In the genomic region with DNA sequence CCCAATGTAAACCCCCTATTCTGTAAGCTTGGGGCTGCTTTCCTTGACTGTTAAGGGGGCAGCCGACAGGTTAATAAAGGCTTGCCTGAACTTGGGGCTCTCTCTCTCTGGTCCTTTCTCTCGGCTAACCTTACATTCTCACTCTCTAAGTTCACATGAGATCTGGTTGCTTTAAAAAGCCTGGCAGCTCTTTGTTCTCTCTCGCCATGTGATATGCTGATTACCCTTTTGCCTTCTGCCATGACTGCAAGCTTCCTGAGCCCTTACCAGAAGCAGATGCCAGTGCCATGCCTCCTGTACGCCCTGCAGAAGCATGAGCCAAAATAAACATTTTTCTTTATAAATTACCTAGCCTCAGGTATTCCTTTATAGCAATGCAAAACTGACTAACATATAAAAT, we compare ENCODE assay signal across 14 cellular contexts. TPM values are rescaled to one million over a fixed set of nuclear protein-coding genes. Genes with fewer than 3 reads are reported as not detected.
"Had no signal": no experiment of that assay in that cellular context is flagged by ENCODE, and none has a peak within 500 bp of the region (broad histone marks: within the 10 kb centered on the region; RNA-seq: fewer than 3 reads in every experiment).

No MANE protein-coding gene starts in this region.

RNA-seq across cellular contexts. Expression of a gene that starts 5.5 kb away (rescaled TPM):
- total RNA-seq: activated B cell treated with CpG ODN at 0.5 μM for 24 hours; activated CD4-positive, alpha-beta memory T cell treated with anti-CD3 and anti-CD28 coated beads for 36 hours; activated CD4-positive, alpha-beta memory T cell treated with anti-CD3 and anti-CD28 coated beads, Interleukin-2, amount 10 ng/mL, durations not matched to agents 7 days and 5 days; activated CD4-positive, alpha-beta T cell treated with anti-CD3 and anti-CD28 coated beads for 36 hours; activated CD4-positive, alpha-beta T cell treated with anti-CD3 and anti-CD28 coated beads, Interleukin-2, amount 10 ng/mL, durations not matched to agents 24 days and 14 days; activated CD4-positive, alpha-beta T cell treated with anti-CD3 and anti-CD28 coated beads, Interleukin-2, amount 10 ng/mL, durations not matched to agents 7 days and 5 days; activated CD8-positive, alpha-beta memory T cell treated with anti-CD3 and anti-CD28 coated beads for 36 hours; activated CD8-positive, alpha-beta T cell treated with anti-CD3 and anti-CD28 coated beads for 36 hours; activated CD8-positive, alpha-beta T cell treated with anti-CD3 and anti-CD28 coated beads, Interleukin-2, amount 10 ng/mL, durations not matched to agents 7 days and 5 days; T-cell; T-helper 1 cell treated with Interleukin-12 subunit alpha and Interleukin-12 subunit beta and Interleukin-4 antibody, amounts not matched to agents 30 ng/mL and 1 ng/mL, for 36 hours; T-helper 17 cell; T-helper 2 cell treated with Interferon-gamma antibody and Interleukin-4, amounts not matched to agents 100 ng/mL and 5 ng/mL, for 36 hours had no signal

RNA-seq across cellular contexts. Expression of a gene that starts 32.0 kb away (rescaled TPM):
- total RNA-seq: activated B cell treated with CpG ODN at 0.5 μM for 24 hours; activated CD4-positive, alpha-beta memory T cell treated with anti-CD3 and anti-CD28 coated beads for 36 hours; activated CD4-positive, alpha-beta memory T cell treated with anti-CD3 and anti-CD28 coated beads, Interleukin-2, amount 10 ng/mL, durations not matched to agents 7 days and 5 days; activated CD4-positive, alpha-beta T cell treated with anti-CD3 and anti-CD28 coated beads for 36 hours; activated CD4-positive, alpha-beta T cell treated with anti-CD3 and anti-CD28 coated beads, Interleukin-2, amount 10 ng/mL, durations not matched to agents 24 days and 14 days; activated CD4-positive, alpha-beta T cell treated with anti-CD3 and anti-CD28 coated beads, Interleukin-2, amount 10 ng/mL, durations not matched to agents 7 days and 5 days; activated CD8-positive, alpha-beta memory T cell treated with anti-CD3 and anti-CD28 coated beads for 36 hours; activated CD8-positive, alpha-beta memory T cell treated with anti-CD3 and anti-CD28 coated beads, Interleukin-2, amount 10 ng/mL, durations not matched to agents 7 days and 5 days; activated CD8-positive, alpha-beta T cell treated with anti-CD3 and anti-CD28 coated beads for 36 hours; activated CD8-positive, alpha-beta T cell treated with anti-CD3 and anti-CD28 coated beads, Interleukin-2, amount 10 ng/mL, durations not matched to agents 7 days and 5 days; T-cell; T-helper 1 cell treated with Interleukin-12 subunit alpha and Interleukin-12 subunit beta and Interleukin-4 antibody, amounts not matched to agents 30 ng/mL and 1 ng/mL, for 36 hours; T-helper 17 cell; T-helper 2 cell treated with Interferon-gamma antibody and Interleukin-4, amounts not matched to agents 100 ng/mL and 5 ng/mL, for 36 hours had no signal

RNA-seq across cellular contexts. Expression of a gene that starts 39.9 kb away (rescaled TPM):
- total RNA-seq: activated CD4-positive, alpha-beta memory T cell treated with anti-CD3 and anti-CD28 coated beads, Interleukin-2, amount 10 ng/mL, durations not matched to agents 7 days and 5 days; activated CD4-positive, alpha-beta T cell treated with anti-CD3 and anti-CD28 coated beads for 36 hours; activated CD4-positive, alpha-beta T cell treated with anti-CD3 and anti-CD28 coated beads, Interleukin-2, amount 10 ng/mL, durations not matched to agents 24 days and 14 days; activated CD8-positive, alpha-beta T cell treated with anti-CD3 and anti-CD28 coated beads for 36 hours; activated CD8-positive, alpha-beta T cell treated with anti-CD3 and anti-CD28 coated beads, Interleukin-2, amount 10 ng/mL, durations not matched to agents 7 days and 5 days; T-cell; T-helper 17 cell; T-helper 2 cell treated with Interferon-gamma antibody and Interleukin-4, amounts not matched to agents 100 ng/mL and 5 ng/mL, for 36 hours had no signal
